14 cellular contexts compared by ENCODE assay signal in the genomic region with DNA sequence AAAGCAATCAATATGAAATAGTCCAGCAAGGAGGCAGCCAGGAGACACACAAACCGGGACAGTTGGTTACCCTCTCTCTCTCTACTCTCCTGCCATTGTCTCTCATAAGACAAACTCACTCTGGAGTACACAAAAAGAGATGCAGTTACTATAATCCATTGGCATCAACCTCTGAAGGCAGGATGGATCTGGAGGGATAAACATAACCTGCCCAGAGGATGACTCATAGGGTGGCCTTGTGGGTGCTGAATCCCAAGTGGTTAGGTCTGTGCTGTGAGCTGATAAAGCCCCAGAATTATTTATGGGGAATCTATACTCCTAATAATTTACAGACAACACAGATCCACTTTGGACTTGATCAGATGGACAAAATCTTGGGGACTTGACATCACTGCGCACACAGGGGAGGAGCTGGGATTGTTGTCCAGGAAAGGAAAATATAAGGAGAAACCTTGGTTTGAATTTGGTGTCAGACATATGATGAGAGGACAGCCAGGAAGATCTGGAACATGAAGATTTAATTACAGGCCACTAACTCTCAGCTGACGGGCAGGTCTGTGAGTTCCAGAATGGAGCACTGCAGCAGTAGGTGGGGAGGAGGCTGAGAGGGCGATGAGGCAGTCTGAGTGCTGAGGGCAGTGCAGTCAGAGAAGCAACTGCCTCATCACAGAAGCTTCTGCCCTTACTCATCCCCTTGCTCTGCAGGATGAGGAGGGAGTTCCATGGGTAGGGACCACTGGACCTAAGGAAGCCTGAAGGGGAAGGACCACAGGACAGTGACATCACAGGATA.
"Had no signal": no experiment of that assay in that cellular context is flagged by ENCODE, and none has a peak within 500 bp of the region (broad histone marks: within the 10 kb centered on the region; RNA-seq: fewer than 3 reads in every experiment).

No MANE protein-coding gene starts in this region.

- ATAC-seq: activated CD8-positive, alpha-beta T cell treated with anti-CD3 and anti-CD28 coated beads for 36 hours; activated naive CD8-positive, alpha-beta T cell treated with anti-CD3 and anti-CD28 coated beads, Interleukin-2, amount 50 U/mL, for 24 hours; activated T-cell treated with anti-CD3 and anti-CD28 coated beads, Interleukin-2, amount 50 U/mL, for 4 hours had no signal

- DNase-seq: activated CD4-positive, alpha-beta T cell treated with anti-CD3 and anti-CD28 coated beads, Interleukin-2, amount 10 ng/mL, durations not matched to agents 24 days and 14 days; activated CD8-positive, alpha-beta T cell treated with anti-CD3 and anti-CD28 coated beads for 36 hours; activated effector memory CD4-positive, alpha-beta T cell treated with Interleukin-2 at 50 U/mL for 16 hours; activated naive CD4-positive, alpha-beta T cell treated with anti-CD3 and anti-CD28 coated beads, Interleukin-2, amount 10 ng/mL, durations not matched to agents 7 days and 5 days; activated naive CD8-positive, alpha-beta T cell treated with anti-CD3 and anti-CD28 coated beads, Interleukin-2, amount 50 U/mL, for 24 hours; activated T-cell treated with anti-CD3 and anti-CD28 coated beads, Interleukin-2, amount 50 U/mL, for 4 hours; effector CD4-positive, alpha-beta T cell; hypothalamus; left ventricle myocardium superior; naive B cell; stimulated activated CD8-positive, alpha-beta memory T cell treated with anti-CD3 and anti-CD28 coated beads, Interleukin-4, amount 100 ng/mL, for 48 hours; stimulated activated naive CD4-positive, alpha-beta T cell treated with Interleukin-2 at 50 U/mL for 16 hours; tibial artery had no signal

- H3K4me3 ChIP-seq: esophagus muscularis mucosa, tibial artery had no signal
